33 cellular contexts compared by ENCODE assay signal in genomic region chr7:49937608-49938007, GRCh38.
"Had no signal": no experiment of that assay in that cellular context is flagged by ENCODE, and none has a peak within 500 bp of the region (broad histone marks: within the 10 kb centered on the region; RNA-seq: fewer than 3 reads in every experiment).

No MANE protein-coding gene starts in this region.

- H3K4me3 Mint-ChIP-seq: activated CD4-positive, alpha-beta memory T cell treated with anti-CD3 and anti-CD28 coated beads for 36 hours; activated CD4-positive, alpha-beta T cell treated with anti-CD3 and anti-CD28 coated beads for 36 hours; activated CD4-positive, alpha-beta T cell treated with anti-CD3 and anti-CD28 coated beads, Interleukin-2, amount 10 ng/mL, durations not matched to agents 24 days and 14 days; activated naive CD4-positive, alpha-beta T cell treated with anti-CD3 and anti-CD28 coated beads, Interleukin-2, amount 50 U/mL, for 24 hours; activated naive CD8-positive, alpha-beta T cell treated with anti-CD3 and anti-CD28 coated beads for 36 hours; activated naive CD8-positive, alpha-beta T cell treated with anti-CD3 and anti-CD28 coated beads, Interleukin-2, amount 50 U/mL, for 24 hours; activated T-cell treated with anti-CD3 and anti-CD28 coated beads, Interleukin-2, amount 50 U/mL, for 4 hours; activated T-helper 17 cell treated with anti-CD3 and anti-CD28 coated beads, Interleukin-2, amount 50 U/mL, for 72 hours; effector memory CD8-positive, alpha-beta T cell; T-helper 17 cell; T-helper 2 cell treated with Interferon-gamma antibody and Interleukin-4, amounts not matched to agents 5 μg/mL and 100 μg/mL, for 36 hours had no signal

- H3K79me2 ChIP-seq: hepatocyte had no signal

- H3K36me3 ChIP-seq: adrenal gland, esophagus muscularis mucosa, gastroesophageal sphincter, heart right ventricle had no signal

- H3K4me1 ChIP-seq: adrenal gland, body of pancreas, esophagus muscularis mucosa, foreskin keratinocyte, gastroesophageal sphincter, heart right ventricle had no signal

- ATAC-seq: activated CD4-positive, alpha-beta T cell treated with anti-CD3 and anti-CD28 coated beads for 36 hours; activated naive CD8-positive, alpha-beta T cell treated with anti-CD3 and anti-CD28 coated beads, Interleukin-2, amount 50 U/mL, for 24 hours; activated T-cell treated with anti-CD3 and anti-CD28 coated beads, Interleukin-2, amount 50 U/mL, for 4 hours; activated T-helper 17 cell treated with anti-CD3 and anti-CD28 coated beads, Interleukin-2, amount 50 U/mL, for 72 hours; body of pancreas; effector memory CD8-positive, alpha-beta T cell; foreskin keratinocyte; gastroesophageal sphincter; heart right ventricle; T-helper 17 cell had no signal

- H3K36me3 Mint-ChIP-seq: activated CD4-positive, alpha-beta memory T cell treated with anti-CD3 and anti-CD28 coated beads for 36 hours; activated naive CD4-positive, alpha-beta T cell treated with anti-CD3 and anti-CD28 coated beads, Interleukin-2, amount 50 U/mL, for 24 hours; activated naive CD8-positive, alpha-beta T cell treated with anti-CD3 and anti-CD28 coated beads for 36 hours had no signal

- H3K27ac ChIP-seq: adrenal gland, body of pancreas, esophagus muscularis mucosa, foreskin keratinocyte, gastroesophageal sphincter, heart right ventricle, hepatocyte had no signal

- H3K4me1 Mint-ChIP-seq: activated CD4-positive, alpha-beta T cell treated with anti-CD3 and anti-CD28 coated beads for 36 hours; activated CD4-positive, alpha-beta T cell treated with anti-CD3 and anti-CD28 coated beads, Interleukin-2, amount 10 ng/mL, durations not matched to agents 24 days and 14 days; activated naive CD4-positive, alpha-beta T cell treated with anti-CD3 and anti-CD28 coated beads, Interleukin-2, amount 50 U/mL, for 24 hours; activated naive CD8-positive, alpha-beta T cell treated with anti-CD3 and anti-CD28 coated beads for 36 hours; activated naive CD8-positive, alpha-beta T cell treated with anti-CD3 and anti-CD28 coated beads, Interleukin-2, amount 50 U/mL, for 24 hours; activated T-helper 17 cell treated with anti-CD3 and anti-CD28 coated beads, Interleukin-2, amount 50 U/mL, for 72 hours; T-helper 17 cell had no signal

- H3K27ac Mint-ChIP-seq: activated CD4-positive, alpha-beta memory T cell treated with anti-CD3 and anti-CD28 coated beads for 36 hours; activated CD4-positive, alpha-beta T cell treated with anti-CD3 and anti-CD28 coated beads for 36 hours; activated CD4-positive, alpha-beta T cell treated with anti-CD3 and anti-CD28 coated beads, Interleukin-2, amount 10 ng/mL, durations not matched to agents 24 days and 14 days; activated naive CD4-positive, alpha-beta T cell treated with anti-CD3 and anti-CD28 coated beads, Interleukin-2, amount 50 U/mL, for 24 hours; activated naive CD8-positive, alpha-beta T cell treated with anti-CD3 and anti-CD28 coated beads for 36 hours; activated naive CD8-positive, alpha-beta T cell treated with anti-CD3 and anti-CD28 coated beads, Interleukin-2, amount 50 U/mL, for 24 hours; activated T-helper 17 cell treated with anti-CD3 and anti-CD28 coated beads, Interleukin-2, amount 50 U/mL, for 72 hours; effector memory CD8-positive, alpha-beta T cell; T-helper 17 cell; T-helper 2 cell treated with Interferon-gamma antibody and Interleukin-4, amounts not matched to agents 5 μg/mL and 100 μg/mL, for 36 hours had no signal

- H3K27me3 ChIP-seq: adrenal gland, body of pancreas, esophagus muscularis mucosa, foreskin keratinocyte, gastroesophageal sphincter, heart right ventricle, hepatocyte had no signal

- H2AFZ ChIP-seq: hepatocyte had no signal

- H3K27me3 Mint-ChIP-seq: activated CD4-positive, alpha-beta T cell treated with anti-CD3 and anti-CD28 coated beads for 36 hours; activated CD4-positive, alpha-beta T cell treated with anti-CD3 and anti-CD28 coated beads, Interleukin-2, amount 10 ng/mL, durations not matched to agents 24 days and 14 days; activated naive CD8-positive, alpha-beta T cell treated with anti-CD3 and anti-CD28 coated beads for 36 hours; effector memory CD8-positive, alpha-beta T cell had no signal

- H3K4me3 ChIP-seq: adrenal gland, body of pancreas, esophagus muscularis mucosa, gastroesophageal sphincter, heart right ventricle, hepatocyte had no signal

- DNase-seq: activated CD4-positive, alpha-beta memory T cell treated with anti-CD3 and anti-CD28 coated beads for 36 hours; activated CD4-positive, alpha-beta T cell treated with anti-CD3 and anti-CD28 coated beads for 36 hours; activated CD4-positive, alpha-beta T cell treated with anti-CD3 and anti-CD28 coated beads, Interleukin-2, amount 10 ng/mL, durations not matched to agents 24 days and 14 days; activated CD4-positive, CD25-positive, alpha-beta regulatory T cell; activated CD4-positive, CD25-positive, alpha-beta regulatory T cell treated with anti-CD3 and anti-CD28 coated beads, Interleukin-2, amount 50 U/mL, for 72 hours; activated CD8-positive, alpha-beta memory T cell treated with anti-CD3 and anti-CD28 coated beads, Interleukin-2, amount 50 U/mL, for 48 hours; activated effector memory CD4-positive, alpha-beta T cell treated with Interleukin-2 at 50 U/mL for 16 hours; activated gamma-delta T cell treated with Interleukin-2 at 50 U/mL for 16 hours; activated naive CD4-positive, alpha-beta T cell treated with Interleukin-2 at 50 U/mL for 16 hours; activated naive CD8-positive, alpha-beta T cell treated with anti-CD3 and anti-CD28 coated beads for 36 hours; activated naive CD8-positive, alpha-beta T cell treated with anti-CD3 and anti-CD28 coated beads, Interleukin-2, amount 50 U/mL, for 24 hours; activated T-cell treated with anti-CD3 and anti-CD28 coated beads for 4 hours; activated T-cell treated with anti-CD3 and anti-CD28 coated beads, Interleukin-2, amount 50 U/mL, for 4 hours; adrenal gland; amygdala; aorta; body of pancreas; caudate nucleus; cortex of kidney; dermis blood vessel endothelial cell; effector CD4-positive, alpha-beta T cell; effector memory CD8-positive, alpha-beta T cell; erythroblast; foreskin keratinocyte; heart right ventricle; T-helper 17 cell; T1000 had no signal

- H3K4me2 ChIP-seq: hepatocyte had no signal

- H3K9me3 ChIP-seq: adrenal gland had no signal
